1 cellular context compared by ENCODE assay signal in genomic region chr1:164587617-164588367, GRCh38.
TF ChIP-seq lines count a peak whose summit lies in the region.

No MANE protein-coding gene starts in this region.

TF ChIP-seq in WTC11, 78 proteins besides CTCF, POLR2A, EP300 and RAD21 (continued from another document):
- TF ChIP-seq KAT7 (CRISPR knock-in tag; IDR thresholded peaks at IDR 0.05; ENCODE audit: borderline replicate concordance) (no peak), CREB1 (CRISPR knock-in tag; IDR thresholded peaks at IDR 0.05) (no peak), AR (CRISPR knock-in tag; IDR thresholded peaks at IDR 0.05) (no peak), ELF4 (CRISPR knock-in tag; IDR thresholded peaks at IDR 0.05; ENCODE audit: low read depth) (no peak), ZNF396 (CRISPR knock-in tag; IDR thresholded peaks at IDR 0.05; ENCODE audit: borderline replicate concordance) (no peak), MYBL2 (CRISPR knock-in tag; IDR thresholded peaks at IDR 0.05) (no peak), ZNF423 (CRISPR knock-in tag; IDR thresholded peaks at IDR 0.05) (no peak), ZNF138 (CRISPR knock-in tag; conservative IDR thresholded peaks at IDR 0.05) (no peak), ZMAT4 (CRISPR knock-in tag; IDR thresholded peaks at IDR 0.05) (no peak), NFE2L1 (CRISPR knock-in tag; IDR thresholded peaks at IDR 0.05) (no peak), ZNF281 (CRISPR knock-in tag; IDR thresholded peaks at IDR 0.05) (no peak), E2F1 (CRISPR knock-in tag; IDR thresholded peaks at IDR 0.05) (no peak), ZNF512 (CRISPR knock-in tag; IDR thresholded peaks at IDR 0.05; ENCODE audit: borderline replicate concordance) (no peak), TP53 (CRISPR knock-in tag; IDR thresholded peaks at IDR 0.05) (no peak), USF2 (CRISPR knock-in tag; IDR thresholded peaks at IDR 0.05) (no peak), ATF3 (CRISPR knock-in tag; conservative IDR thresholded peaks at IDR 0.05) (no peak), RELA (CRISPR knock-in tag; IDR thresholded peaks at IDR 0.05; ENCODE audit: borderline replicate concordance) (no peak), ZNF425 (CRISPR knock-in tag; conservative IDR thresholded peaks at IDR 0.05) (no peak), PREB (CRISPR knock-in tag; IDR thresholded peaks at IDR 0.05; ENCODE audit: borderline replicate concordance) (no peak)
